In genomic region chr19:35079826-35080225, GRCh38 we compare ENCODE assay signal across 1 cellular context.
TF ChIP-seq lines count a peak whose summit lies in the region.

No MANE protein-coding gene starts in this region.

TF ChIP-seq in H1, 55 proteins besides CTCF, POLR2A, EP300 and RAD21:
- TF ChIP-seq GTF2F1 (IDR thresholded peaks at IDR 0.05; ENCODE audit: borderline replicate concordance, low read depth, low read length) (no peak), CHD2 (IDR thresholded peaks at IDR 0.05; ENCODE audit: low read length) (no peak), TAF1 (IDR thresholded peaks at IDR 0.05; ENCODE audit: low read depth, low read length) (no peak), EZH2 (IDR thresholded peaks at IDR 0.05; ENCODE audit: low read depth, low read length, severe bottlenecking) (no peak), HDAC2 (IDR thresholded peaks at IDR 0.05; ENCODE audit: borderline replicate concordance in 1 of 2, low read depth in 2 of 2, low read length in 2 of 2) (no peak), ZNF274 (IDR thresholded peaks at IDR 0.05; ENCODE audit: borderline replicate concordance, extremely low read depth, low read length) (no peak), KDM5A (IDR thresholded peaks at IDR 0.05; ENCODE audit: low read length) (no peak), CBX8 (IDR thresholded peaks at IDR 0.05; ENCODE audit: borderline replicate concordance, low read depth, low read length) (no peak), CHD7 (IDR thresholded peaks at IDR 0.05; ENCODE audit: insufficient replicate concordance, low read length) (no peak), CBX5 (IDR thresholded peaks at IDR 0.05; ENCODE audit: low read depth, low read length) (no peak), RNF2 (IDR thresholded peaks at IDR 0.05; ENCODE audit: borderline replicate concordance, low read depth, low read length, missing control alignments, poor library complexity, severe bottlenecking) (no peak), SAP30 (IDR thresholded peaks at IDR 0.05; ENCODE audit: insufficient read depth, insufficient replicate concordance, low read length) (no peak), JUND (IDR thresholded peaks at IDR 0.05; ENCODE audit: low read length) (no peak), TAF7 (optimal IDR thresholded peaks at IDR 0.05; ENCODE audit: borderline replicate concordance, low read depth, low read length) (no peak), ATF3 (IDR thresholded peaks at IDR 0.05; ENCODE audit: insufficient read depth, low read depth, low read length) (no peak), EGR1 (IDR thresholded peaks at IDR 0.05; ENCODE audit: borderline replicate concordance, low read depth, low read length) (no peak)
- TF ChIP-seq, protein P1, sequence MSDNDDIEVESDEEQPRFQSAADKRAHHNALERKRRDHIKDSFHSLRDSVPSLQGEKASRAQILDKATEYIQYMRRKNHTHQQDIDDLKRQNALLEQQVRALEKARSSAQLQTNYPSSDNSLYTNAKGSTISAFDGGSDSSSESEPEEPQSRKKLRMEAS (IDR thresholded peaks at IDR 0.05), result no peak
